In the genomic region with DNA sequence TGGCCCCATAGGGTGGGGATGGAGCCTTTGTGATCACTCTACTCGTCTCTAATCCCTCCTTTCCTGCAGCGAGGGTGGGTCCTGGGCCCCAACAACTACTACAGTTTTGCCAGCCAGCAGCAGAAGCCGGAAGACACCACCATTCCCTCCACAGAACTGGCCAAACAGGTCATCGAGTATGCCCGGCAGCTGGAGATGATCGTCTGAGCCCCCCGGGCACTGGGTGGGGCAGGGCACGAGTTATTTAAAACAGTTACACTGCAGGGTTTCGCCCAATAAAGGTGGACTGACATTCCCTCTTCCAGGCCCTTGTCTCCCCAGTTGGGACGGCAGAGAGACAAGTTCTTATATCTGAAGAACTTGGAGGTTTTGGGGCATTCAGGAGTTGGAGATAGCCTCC, we compare ENCODE assay signal across 20 cellular contexts. TPM values are rescaled to one million over a fixed set of nuclear protein-coding genes. Genes with fewer than 3 reads are reported as not detected.
A peak's percentile ranks its signal among the peaks of the same experiment; 100 is the strongest.
DNase-seq lines count a peak whose midpoint lies in the region; ATAC-seq, FAIRE-seq and TF ChIP-seq lines count a peak whose summit lies in the region.
"Had no signal": no experiment of that assay in that cellular context is flagged by ENCODE, and none has a peak within 500 bp of the region (broad histone marks: within the 10 kb centered on the region; RNA-seq: fewer than 3 reads in every experiment).

No MANE protein-coding gene starts in this region.

- H3K27me3 Mint-ChIP-seq in Caco-2 (ENCODE audit: insufficient read depth, unreplicated experiment): no peaks in the 10 kb centered on the region
- peaks cover 32% of the 10 kb centered on the region for H3K27me3 Mint-ChIP-seq in GM23338 (ENCODE audit: insufficient read depth, low read depth, poor library complexity)

- no peak for TF ChIP-seq POLR2A in endothelial cell of umbilical vein (IDR thresholded peaks at IDR 0.05; ENCODE audit: low read depth, low read length)

- H3K4ac ChIP-seq in trophoblast cell (ENCODE audit: low read depth, low read length): no peak overlapping the region

- no peak overlapping the region for H3K23ac ChIP-seq in trophoblast cell (ENCODE audit: low read length)

- no peaks in the 10 kb centered on the region for H3K27me3 ChIP-seq in Caco-2 (replicated peaks; ENCODE audit: control insufficient read depth, insufficient read depth, low read length)
- no peaks in the 10 kb centered on the region for H3K27me3 ChIP-seq in endothelial cell of umbilical vein (ENCODE audit: control insufficient read depth in 2 of 2, insufficient read depth in 2 of 2, low read length in 2 of 2)
- H3K27me3 ChIP-seq in trophoblast cell (ENCODE audit: insufficient read depth, low read length): no peaks in the 10 kb centered on the region
- peaks cover 24% of the 10 kb centered on the region for H3K27me3 ChIP-seq in GM23338 (ENCODE audit: insufficient read depth)
- H3K27me3 ChIP-seq: BE2C had no signal

- H3K14ac ChIP-seq in trophoblast cell (ENCODE audit: low read length): no peak overlapping the region

- peaks cover 4% of the 10 kb centered on the region for H3K79me1 ChIP-seq in trophoblast cell (ENCODE audit: low read length)

- H3K9me3 Mint-ChIP-seq in Caco-2 (ENCODE audit: unreplicated experiment) (no peaks in the 10 kb centered on the region), GM23338 (no peaks in the 10 kb centered on the region; the same call in 2 of the 3 replicates)
- H3K9me3 Mint-ChIP-seq: CD4-positive, alpha-beta memory T cell; H9; HFFc6 had no signal

- H4K91ac ChIP-seq in trophoblast cell (ENCODE audit: low read depth, low read length): no peak overlapping the region

- no peak for FAIRE-seq in endothelial cell of umbilical vein (lab: Jason Lieb, UNC)
- FAIRE-seq: D721Med, GM18507 had no signal

- BruUV-seq in Caco-2 (replicated peaks; lab: Mats Ljungman, UMichigan): TSS peak; percentile 53
- BruUV-seq in endothelial cell of umbilical vein (replicated peaks; lab: Mats Ljungman, UMichigan): TSS peak; percentile 47

- H3K4me3 ChIP-seq in Caco-2 (ENCODE audit: low read depth, low read length) (no peak overlapping the region), HEK293 (ENCODE audit: low read depth, low read length) (no peak overlapping the region), endothelial cell of umbilical vein (replicated peaks in 1 of 3; ENCODE audit: insufficient read depth in 1 of 3, low read depth in 1 of 3, low read length in 3 of 3) (no peak overlapping the region), trophoblast cell (ENCODE audit: low read depth, low read length) (no peak overlapping the region), GM23338 (no peak overlapping the region)
- H3K4me3 ChIP-seq: A549 had no signal

- ATAC-seq in GM23338: no peak
- no peak for ATAC-seq in GM21723 (IDR thresholded peaks at IDR 0.05; ENCODE audit: unreplicated experiment)
- ATAC-seq: A549 had no signal

- no peak overlapping the region for H3K27ac ChIP-seq in HEK293 (ENCODE audit: extremely low read depth, low read depth, low read length)
- H3K27ac ChIP-seq in endothelial cell of umbilical vein (ENCODE audit: insufficient read depth, low read depth, low read length): no peak overlapping the region
- H3K27ac ChIP-seq in trophoblast cell (ENCODE audit: low read depth, low read length): no peak overlapping the region
- no peak overlapping the region for H3K27ac ChIP-seq in GM23338 (ENCODE audit: low read depth)
- H3K27ac ChIP-seq: A549, C4-2B, HL-60 had no signal

- H4K12ac ChIP-seq in trophoblast cell (ENCODE audit: low read depth, low read length): no peak overlapping the region

- H2AFZ ChIP-seq in endothelial cell of umbilical vein (ENCODE audit: low read depth, low read length) (no peak overlapping the region), trophoblast cell (ENCODE audit: insufficient read depth, low read length, poor library complexity) (no peak overlapping the region), GM23338 (no peak overlapping the region)

- no CpG with 5 or more reads among the region's 10 CpGs for WGBS in trophoblast cell (ENCODE audit: extremely low coverage, insufficient coverage, insufficient read length)

- H3K27ac Mint-ChIP-seq in Caco-2 (ENCODE audit: unreplicated experiment) (peak overlapping the region; percentile 64), GM23338 (no peak overlapping the region)
- H3K27ac Mint-ChIP-seq: CD4-positive, alpha-beta memory T cell; HFFc6 had no signal

- H3K18ac ChIP-seq in trophoblast cell (ENCODE audit: low read length): no peak overlapping the region

- H3K4me1 Mint-ChIP-seq in Caco-2 (ENCODE audit: low read depth, unreplicated experiment) (peaks cover 6% of the 10 kb centered on the region), GM23338 (peaks cover 16% of the 10 kb centered on the region)

- peaks cover 12% of the 10 kb centered on the region; the same call in 1 of the 2 replicates for H3K4me1 ChIP-seq in Caco-2
- H3K4me1 ChIP-seq in HEK293 (ENCODE audit: control insufficient read depth, insufficient read depth, low read length): peaks cover 11% of the 10 kb centered on the region
- peaks cover 3% of the 10 kb centered on the region for H3K4me1 ChIP-seq in endothelial cell of umbilical vein (ENCODE audit: control insufficient read depth, extremely low read depth, insufficient read depth, low read length)
- H3K4me1 ChIP-seq in trophoblast cell (ENCODE audit: control insufficient read depth in 1 of 2, insufficient read depth in 2 of 2, low read length in 2 of 2): peaks cover 11 to 12% of the 10 kb centered on the region in 2 experiments
- peaks cover 3% of the 10 kb centered on the region for H3K4me1 ChIP-seq in GM23338 (ENCODE audit: insufficient read depth)
- H3K4me1 ChIP-seq: BE2C had no signal

- H3K79me2 ChIP-seq in endothelial cell of umbilical vein (ENCODE audit: control insufficient read depth, insufficient read depth, low read length) (no peaks in the 10 kb centered on the region), trophoblast cell (ENCODE audit: control insufficient read depth, insufficient read depth, low read length, poor library complexity) (no peaks in the 10 kb centered on the region), GM23338 (replicated peaks; ENCODE audit: insufficient read depth) (no peaks in the 10 kb centered on the region)

- dilution Hi-C loops in endothelial cell of umbilical vein (cut with MboI; ENCODE audit: extremely low pct_ligation_motif_present, low sequenced_read_pairs): no loop called here

- H2BK120ac ChIP-seq in trophoblast cell (ENCODE audit: insufficient read depth, low read length, poor library complexity): no peak overlapping the region

- H3K9me1 ChIP-seq in endothelial cell of umbilical vein (replicated peaks; ENCODE audit: control insufficient read depth, extremely low read depth, insufficient read depth, low read length): no peaks in the 10 kb centered on the region

- TF ChIP-seq CTCF in Caco-2 (IDR thresholded peaks at IDR 0.05; ENCODE audit: insufficient read depth in 1 of 2, low read depth in 1 of 2, low read length in 1 of 2, severe bottlenecking in 1 of 2, unreplicated experiment in 1 of 2): no peak
- no peak for TF ChIP-seq CTCF in HEK293 (tag by site-specific recombination; IDR thresholded peaks at IDR 0.05)
- no peak for TF ChIP-seq CTCF in endothelial cell of umbilical vein (IDR thresholded peaks at IDR 0.05; ENCODE audit: extremely low read depth in 1 of 2, insufficient read depth in 1 of 2, low read depth in 1 of 2, low read length in 2 of 2)
- no peak for TF ChIP-seq CTCF in GM23338 (conservative IDR thresholded peaks at IDR 0.05; ENCODE audit: low read depth in 2 of 2)

- DNase-seq in Caco-2: peak in 1 of 2 experiments; percentile 63
- no peak for DNase-seq in endothelial cell of umbilical vein (ENCODE audit: low read depth, low spot score)
- peak; percentile 95 to 98 for DNase-seq in trophoblast cell
- DNase-seq in DMS53 (lab: John Stamatoyannopoulos, UW): no peak
- DNase-seq in GM23338 (ENCODE audit: low spot score): no peak
- DNase-seq: BE2C, DMS153, DND-41, GOT3, H9, HFFc6 had no signal

- H3K4me2 ChIP-seq in endothelial cell of umbilical vein (ENCODE audit: insufficient read depth, low read length): no peak overlapping the region
- H3K4me2 ChIP-seq in trophoblast cell (ENCODE audit: low read length): no peak overlapping the region
- H3K4me2 ChIP-seq in GM23338: no peak overlapping the region
- H3K4me2 ChIP-seq: A549 had no signal

- peaks cover 15% of the 10 kb centered on the region for H3F3A ChIP-seq in GM23338 (replicated peaks; ENCODE audit: low read depth)

- intact Hi-C loops in Caco-2 (cut with micrococcal nuclease; ENCODE audit: unreplicated experiment): no loop called here
- intact Hi-C loops in endothelial cell of umbilical vein (cut with micrococcal nuclease): no loop called here

- H3K9me3 ChIP-seq in Caco-2 (no peaks in the 10 kb centered on the region), HEK293 (ENCODE audit: control insufficient read depth, insufficient read depth, low read depth, low read length) (no peaks in the 10 kb centered on the region), endothelial cell of umbilical vein (replicated peaks; ENCODE audit: control insufficient read depth, insufficient read depth, low read length) (no peaks in the 10 kb centered on the region), trophoblast cell (ENCODE audit: insufficient read depth, low read depth, low read length) (no peaks in the 10 kb centered on the region)
- H3K9me3 ChIP-seq: A549, BE2C had no signal

- no peak overlapping the region for H3K9ac ChIP-seq in endothelial cell of umbilical vein (replicated peaks; ENCODE audit: extremely low read depth, insufficient read depth, low read length)
- no peak overlapping the region for H3K9ac ChIP-seq in trophoblast cell (ENCODE audit: low read length)

- no peaks in the 10 kb centered on the region for H3K9me2 ChIP-seq in GM23338 (ENCODE audit: insufficient read depth)

- no peak overlapping the region for H2BK5ac ChIP-seq in trophoblast cell (ENCODE audit: low read depth, low read length, poor library complexity)

- POLR2A ChIA-PET in Caco-2 (lab: Charles Lee): no interaction called here
- POLR2A ChIA-PET in HEK293 (lab: Yijun Ruan, JAX): interaction anchor here (3.8 kb wide), 1 partner anchor 8 kb away, joined by 36 read pairs; the partner anchor contains the start of gene PSMD8
- POLR2A ChIA-PET in endothelial cell of umbilical vein (lab: Charles Lee): no interaction called here

- H3K36me3 Mint-ChIP-seq in Caco-2 (ENCODE audit: insufficient read depth, unreplicated experiment) (peaks cover 81% of the 10 kb centered on the region), GM23338 (ENCODE audit: low read depth) (peaks cover 48% of the 10 kb centered on the region)

- H3K4me3 Mint-ChIP-seq in Caco-2 (ENCODE audit: unreplicated experiment) (no peak overlapping the region), GM23338 (no peak overlapping the region)
- H3K4me3 Mint-ChIP-seq: CD4-positive, alpha-beta memory T cell; H9; HFFc6 had no signal

- no peak overlapping the region for H2AK5ac ChIP-seq in trophoblast cell (ENCODE audit: low read length)

- H2BK12ac ChIP-seq in trophoblast cell (ENCODE audit: low read length): no peak overlapping the region

- no peak overlapping the region for H4K8ac ChIP-seq in trophoblast cell (ENCODE audit: low read depth, low read length)

- CTCF ChIA-PET in Caco-2 (lab: Charles Lee): no interaction called here
- CTCF ChIA-PET in HEK293 (lab: Yijun Ruan, JAX): interaction anchor here (0.7 to 2.4 kb wide), 2 partner anchors 47 to 139 kb away, joined by 3 to 14 read pairs; no protein-coding TSS in a partner anchor
- CTCF ChIA-PET in endothelial cell of umbilical vein (lab: Charles Lee): interaction anchor here (1.3 kb wide), 1 partner anchor 241 kb away, joined by 4 read pairs; no protein-coding TSS in a partner anchor

- peaks cover 9% of the 10 kb centered on the region for H3K36me3 ChIP-seq in Caco-2 (ENCODE audit: control insufficient read depth, insufficient read depth, low read length)
- peaks cover 61 to 72% of the 10 kb centered on the region in 2 experiments for H3K36me3 ChIP-seq in HEK293 (ENCODE audit: control insufficient read depth in 2 of 2, insufficient read depth in 1 of 2, low read length in 2 of 2)
- H3K36me3 ChIP-seq in endothelial cell of umbilical vein (ENCODE audit: control insufficient read depth in 2 of 2, extremely low read depth in 1 of 2, insufficient read depth in 2 of 2, low read length in 2 of 2): peaks cover 12 to 35% of the 10 kb centered on the region in 2 experiments
- H3K36me3 ChIP-seq in trophoblast cell (ENCODE audit: control insufficient read depth in 1 of 2, insufficient read depth in 2 of 2, low read length in 2 of 2): peaks cover 67 to 71% of the 10 kb centered on the region in 2 experiments
- peaks cover 11% of the 10 kb centered on the region for H3K36me3 ChIP-seq in GM23338 (ENCODE audit: insufficient read depth)

- H4K20me1 ChIP-seq in endothelial cell of umbilical vein (replicated peaks; ENCODE audit: control insufficient read depth, extremely low read depth, insufficient read depth, low read length) (no peaks in the 10 kb centered on the region), GM23338 (replicated peaks; ENCODE audit: insufficient read depth) (peaks cover 8% of the 10 kb centered on the region)

RNA-seq across cellular contexts. Expression of gene GGN, which starts 4.7 kb away (rescaled TPM):
- total RNA-seq in Caco-2 (2022) (0.79 TPM in 1 of 2 replicates, not detected in the other), endothelial cell of umbilical vein (0.88 and 1.5 TPM in 2 replicates)
- polyA plus RNA-seq in endothelial cell of umbilical vein (0.39 and 0.73 TPM in 2 replicates), GM23338 (2016; fragmentation: Nextera tagmentation; extraction: Ambion mirVana) (1.5 and 2.6 TPM in 2 replicates)
- 0.17 and 0.25 TPM in 2 replicates for polyA plus RNA-seq in endothelial cell of umbilical vein (2011; cell fraction: cytosol; rRNA removed)
- 0.32 and 0.36 TPM in 2 replicates for polyA plus RNA-seq in endothelial cell of umbilical vein (2011; cell fraction: nucleus; rRNA removed)
- polyA plus RNA-seq in endothelial cell of umbilical vein (2012): 1.8 and 1.9 TPM in 2 replicates
- polyA minus RNA-seq in endothelial cell of umbilical vein: not detected in 2 replicates
- polyA minus RNA-seq in endothelial cell of umbilical vein (2011; cell fraction: cytosol; rRNA and poly(A)+ RNA removed): not detected
- 0.29 TPM in 1 of 2 replicates, not detected in the other for polyA minus RNA-seq in endothelial cell of umbilical vein (2011; cell fraction: nucleus; rRNA and poly(A)+ RNA removed)
- 0.21 and 0.31 TPM in 2 replicates for polyA plus RNA-seq in trophoblast cell (2013)
- 0.14 and 0.70 TPM in 2 replicates for total RNA-seq in GM23338 (2014; rRNA removed; shearing (Covaris generic))
- polyA plus RNA-seq: CD4-positive, alpha-beta memory T cell had no signal

RNA-seq across cellular contexts. Expression of gene SPRED3, which starts 5.3 kb away (rescaled TPM):
- 2.9 and 3.5 TPM in 2 replicates for total RNA-seq in Caco-2 (2022)
- total RNA-seq in endothelial cell of umbilical vein: 13.5 and 15.7 TPM in 2 replicates
- 5.7 and 7.0 TPM in 2 replicates for polyA plus RNA-seq in endothelial cell of umbilical vein
- 5.0 and 6.1 TPM in 2 replicates for polyA plus RNA-seq in endothelial cell of umbilical vein (2011; cell fraction: cytosol; rRNA removed)
- polyA plus RNA-seq in endothelial cell of umbilical vein (2011; cell fraction: nucleus; rRNA removed): 20.2 and 21.0 TPM in 2 replicates
- polyA plus RNA-seq in endothelial cell of umbilical vein (2012): 13.2 and 15.7 TPM in 2 replicates
- 5.6 and 7.1 TPM in 2 replicates for polyA minus RNA-seq in endothelial cell of umbilical vein
- polyA minus RNA-seq in endothelial cell of umbilical vein (2011; cell fraction: cytosol; rRNA and poly(A)+ RNA removed): 0.20 TPM
- 11.7 and 12.0 TPM in 2 replicates for polyA minus RNA-seq in endothelial cell of umbilical vein (2011; cell fraction: nucleus; rRNA and poly(A)+ RNA removed)
- 2.3 and 2.5 TPM in 2 replicates for polyA plus RNA-seq in trophoblast cell (2013)
- total RNA-seq in GM23338 (2014; rRNA removed; shearing (Covaris generic)): 3.9 TPM in 2 replicates
- polyA plus RNA-seq in GM23338 (2016; fragmentation: Nextera tagmentation; extraction: Ambion mirVana): 10.7 and 11.6 TPM in 2 replicates

RNA-seq across cellular contexts. Expression of gene PSMD8, which starts 8.8 kb away (rescaled TPM):
- total RNA-seq in Caco-2 (2022) (264 and 274 TPM in 2 replicates), endothelial cell of umbilical vein (203 and 215 TPM in 2 replicates)
- polyA plus RNA-seq in endothelial cell of umbilical vein (543 and 714 TPM in 2 replicates), GM23338 (2016; fragmentation: Nextera tagmentation; extraction: Ambion mirVana) (129 and 138 TPM in 2 replicates)
- 460 and 462 TPM in 2 replicates for polyA plus RNA-seq in endothelial cell of umbilical vein (2011; cell fraction: cytosol; rRNA removed)
- polyA plus RNA-seq in endothelial cell of umbilical vein (2011; cell fraction: nucleus; rRNA removed): 162 and 183 TPM in 2 replicates
- polyA plus RNA-seq in endothelial cell of umbilical vein (2012): 245 and 272 TPM in 2 replicates
- 310 and 321 TPM in 2 replicates for polyA minus RNA-seq in endothelial cell of umbilical vein
- 81.4 TPM for polyA minus RNA-seq in endothelial cell of umbilical vein (2011; cell fraction: cytosol; rRNA and poly(A)+ RNA removed)
- 52.3 and 55.7 TPM in 2 replicates for polyA minus RNA-seq in endothelial cell of umbilical vein (2011; cell fraction: nucleus; rRNA and poly(A)+ RNA removed)
- 201 and 203 TPM in 2 replicates for polyA plus RNA-seq in trophoblast cell (2013)
- 165 and 241 TPM in 2 replicates for total RNA-seq in GM23338 (2014; rRNA removed; shearing (Covaris generic))

RNA-seq across cellular contexts. Expression of gene FAM98C, which starts 19.7 kb away (rescaled TPM):
- total RNA-seq in Caco-2 (2022) (17.3 and 19.7 TPM in 2 replicates), endothelial cell of umbilical vein (13.0 and 15.4 TPM in 2 replicates)
- polyA plus RNA-seq in endothelial cell of umbilical vein (12.6 and 16.5 TPM in 2 replicates), GM23338 (2016; fragmentation: Nextera tagmentation; extraction: Ambion mirVana) (7.6 and 8.0 TPM in 2 replicates)
- polyA plus RNA-seq in endothelial cell of umbilical vein (2011; cell fraction: cytosol; rRNA removed): 6.0 and 11.0 TPM in 2 replicates
- 22.4 and 24.8 TPM in 2 replicates for polyA plus RNA-seq in endothelial cell of umbilical vein (2011; cell fraction: nucleus; rRNA removed)
- polyA plus RNA-seq in endothelial cell of umbilical vein (2012): 10.0 and 11.3 TPM in 2 replicates
- 2.5 and 4.1 TPM in 2 replicates for polyA minus RNA-seq in endothelial cell of umbilical vein
- 5.7 TPM for polyA minus RNA-seq in endothelial cell of umbilical vein (2011; cell fraction: cytosol; rRNA and poly(A)+ RNA removed)
- polyA minus RNA-seq in endothelial cell of umbilical vein (2011; cell fraction: nucleus; rRNA and poly(A)+ RNA removed): 3.5 and 5.0 TPM in 2 replicates
- 3.6 and 4.1 TPM in 2 replicates for polyA plus RNA-seq in trophoblast cell (2013)
- 4.3 and 5.7 TPM in 2 replicates for total RNA-seq in GM23338 (2014; rRNA removed; shearing (Covaris generic))

RNA-seq across cellular contexts. Expression of gene RASGRP4, which starts 42.8 kb away (rescaled TPM):
- total RNA-seq in Caco-2 (2022): not detected in 2 replicates
- not detected in 2 replicates for total RNA-seq in endothelial cell of umbilical vein
- not detected in 2 replicates for polyA plus RNA-seq in endothelial cell of umbilical vein
- not detected in 2 replicates for polyA plus RNA-seq in endothelial cell of umbilical vein (2011; cell fraction: cytosol; rRNA removed)
- not detected in 2 replicates for polyA plus RNA-seq in endothelial cell of umbilical vein (2011; cell fraction: nucleus; rRNA removed)
- polyA plus RNA-seq in endothelial cell of umbilical vein (2012): not detected in 2 replicates
- polyA minus RNA-seq in endothelial cell of umbilical vein: 0.46 and 0.91 TPM in 2 replicates
- not detected for polyA minus RNA-seq in endothelial cell of umbilical vein (2011; cell fraction: cytosol; rRNA and poly(A)+ RNA removed)
- polyA minus RNA-seq in endothelial cell of umbilical vein (2011; cell fraction: nucleus; rRNA and poly(A)+ RNA removed): not detected in 2 replicates
- 0.03 TPM in 1 of 2 replicates, not detected in the other for polyA plus RNA-seq in trophoblast cell (2013)
- 3.6 and 4.1 TPM in 2 replicates for total RNA-seq in GM23338 (2014; rRNA removed; shearing (Covaris generic))
- 1.5 and 1.6 TPM in 2 replicates for polyA plus RNA-seq in GM23338 (2016; fragmentation: Nextera tagmentation; extraction: Ambion mirVana)
- total RNA-seq: HFFc6 had no signal
- polyA plus RNA-seq: AG04450 had no signal

Comparison
In these comparisons a context has a peak if more than half of its experiments do, and no peak if none do; other contexts are left out.
1. DNase-seq: peak in trophoblast cell (2 of 2); none in endothelial cell of umbilical vein (single experiment), DMS53 (single experiment) and GM23338 (single experiment).